In the genomic region with DNA sequence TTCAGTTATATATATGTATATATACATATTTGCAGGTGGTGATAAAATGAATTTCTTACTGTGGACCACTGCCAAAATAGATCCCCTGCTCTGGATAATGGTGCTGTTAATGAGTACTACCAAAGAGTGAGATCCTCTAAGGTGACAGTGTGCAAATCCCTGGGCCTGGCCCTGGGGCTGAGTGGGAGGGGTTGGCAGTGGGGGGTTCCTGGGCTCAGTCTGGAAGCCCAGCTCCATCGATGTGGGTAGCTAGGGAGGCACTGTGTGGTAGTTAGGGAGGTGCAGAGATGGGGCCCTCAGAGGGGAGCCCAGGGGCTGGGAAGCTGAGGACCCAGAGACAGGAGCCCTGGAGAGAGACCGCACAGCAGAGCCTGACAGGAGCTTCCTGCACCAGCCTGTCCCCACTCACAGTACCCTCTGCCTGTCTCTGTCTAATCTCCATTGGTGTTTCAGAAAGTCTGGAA, we compare ENCODE assay signal across 1 cellular context.
TF ChIP-seq lines count a peak whose summit lies in the region.

No MANE protein-coding gene starts in this region.

TF ChIP-seq in GM23338, 12 proteins besides CTCF, POLR2A, EP300 and RAD21:
- TF ChIP-seq, protein P1, sequence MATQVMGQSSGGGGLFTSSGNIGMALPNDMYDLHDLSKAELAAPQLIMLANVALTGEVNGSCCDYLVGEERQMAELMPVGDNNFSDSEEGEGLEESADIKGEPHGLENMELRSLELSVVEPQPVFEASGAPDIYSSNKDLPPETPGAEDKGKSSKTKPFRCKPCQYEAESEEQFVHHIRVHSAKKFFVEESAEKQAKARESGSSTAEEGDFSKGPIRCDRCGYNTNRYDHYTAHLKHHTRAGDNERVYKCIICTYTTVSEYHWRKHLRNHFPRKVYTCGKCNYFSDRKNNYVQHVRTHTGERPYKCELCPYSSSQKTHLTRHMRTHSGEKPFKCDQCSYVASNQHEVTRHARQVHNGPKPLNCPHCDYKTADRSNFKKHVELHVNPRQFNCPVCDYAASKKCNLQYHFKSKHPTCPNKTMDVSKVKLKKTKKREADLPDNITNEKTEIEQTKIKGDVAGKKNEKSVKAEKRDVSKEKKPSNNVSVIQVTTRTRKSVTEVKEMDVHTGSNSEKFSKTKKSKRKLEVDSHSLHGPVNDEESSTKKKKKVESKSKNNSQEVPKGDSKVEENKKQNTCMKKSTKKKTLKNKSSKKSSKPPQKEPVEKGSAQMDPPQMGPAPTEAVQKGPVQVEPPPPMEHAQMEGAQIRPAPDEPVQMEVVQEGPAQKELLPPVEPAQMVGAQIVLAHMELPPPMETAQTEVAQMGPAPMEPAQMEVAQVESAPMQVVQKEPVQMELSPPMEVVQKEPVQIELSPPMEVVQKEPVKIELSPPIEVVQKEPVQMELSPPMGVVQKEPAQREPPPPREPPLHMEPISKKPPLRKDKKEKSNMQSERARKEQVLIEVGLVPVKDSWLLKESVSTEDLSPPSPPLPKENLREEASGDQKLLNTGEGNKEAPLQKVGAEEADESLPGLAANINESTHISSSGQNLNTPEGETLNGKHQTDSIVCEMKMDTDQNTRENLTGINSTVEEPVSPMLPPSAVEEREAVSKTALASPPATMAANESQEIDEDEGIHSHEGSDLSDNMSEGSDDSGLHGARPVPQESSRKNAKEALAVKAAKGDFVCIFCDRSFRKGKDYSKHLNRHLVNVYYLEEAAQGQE (IDR thresholded peaks at IDR 0.05; ENCODE audit: unreplicated experiment), result no peak
- TF ChIP-seq CREB1 (CRISPR knock-in tag; IDR thresholded peaks at IDR 0.05; ENCODE audit: low read depth) (no peak), EZH2phosphoT487 (IDR thresholded peaks at IDR 0.05; ENCODE audit: unreplicated experiment) (no peak), STAT1 (IDR thresholded peaks at IDR 0.05; ENCODE audit: unreplicated experiment) (no peak), EZH2 (IDR thresholded peaks at IDR 0.05; ENCODE audit: low read depth, unreplicated experiment) (no peak), POLR2AphosphoS5 (IDR thresholded peaks at IDR 0.05; ENCODE audit: low read depth) (no peak), ZNF331 (CRISPR knock-in tag; IDR thresholded peaks at IDR 0.05; ENCODE audit: low read depth) (no peak), JUNB (IDR thresholded peaks at IDR 0.05; ENCODE audit: unreplicated experiment) (no peak)
TF ChIP-seq in GM23338: peak in this region for 0.
